Comparison of ENCODE assay signal across 11 cellular contexts in the genomic region with DNA sequence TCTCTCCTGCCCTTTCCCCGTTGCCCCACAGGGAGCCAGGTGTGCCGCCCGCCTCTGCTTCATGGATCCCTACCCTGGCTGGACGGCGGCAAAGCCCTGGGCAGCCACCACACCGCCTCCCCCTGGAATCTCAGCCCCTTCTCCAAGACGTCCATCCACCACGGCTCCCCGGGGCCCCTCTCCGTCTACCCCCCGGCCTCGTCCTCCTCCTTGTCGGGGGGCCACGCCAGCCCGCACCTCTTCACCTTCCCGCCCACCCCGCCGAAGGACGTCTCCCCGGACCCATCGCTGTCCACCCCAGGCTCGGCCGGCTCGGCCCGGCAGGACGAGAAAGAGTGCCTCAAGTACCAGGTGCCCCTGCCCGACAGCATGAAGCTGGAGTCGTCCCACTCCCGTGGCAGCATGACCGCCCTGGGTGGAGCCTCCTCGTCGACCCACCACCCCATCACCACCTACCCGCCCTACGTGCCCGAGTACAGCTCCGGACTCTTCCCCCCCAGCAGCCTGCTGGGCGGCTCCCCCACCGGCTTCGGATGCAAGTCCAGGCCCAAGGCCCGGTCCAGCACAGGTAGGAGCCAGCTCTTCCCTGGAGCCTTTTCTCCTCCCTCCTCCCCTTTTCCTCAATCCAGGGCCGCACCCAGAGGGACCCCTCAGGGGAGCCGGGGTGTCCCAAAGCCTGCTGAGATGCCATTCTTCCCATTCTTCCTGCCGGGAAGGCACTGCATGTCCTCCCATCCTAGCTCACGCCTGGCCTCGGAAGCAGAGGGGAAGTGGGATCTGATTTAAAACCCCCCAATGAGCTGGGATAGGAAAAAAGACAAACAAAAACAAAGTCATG. TPM values are rescaled to one million over a fixed set of nuclear protein-coding genes. Genes with fewer than 3 reads are reported as not detected.
A peak's percentile ranks its signal among the peaks of the same experiment; 100 is the strongest.
DNase-seq lines count a peak whose midpoint lies in the region; ATAC-seq, FAIRE-seq and TF ChIP-seq lines count a peak whose summit lies in the region.
"Had no signal": no experiment of that assay in that cellular context is flagged by ENCODE, and none has a peak within 500 bp of the region (broad histone marks: within the 10 kb centered on the region; RNA-seq: fewer than 3 reads in every experiment).

No MANE protein-coding gene starts in this region.

- peaks cover 21% of the 10 kb centered on the region for H3K36me3 Mint-ChIP-seq in activated naive CD8-positive, alpha-beta T cell
- peaks cover 19% of the 10 kb centered on the region for H3K36me3 Mint-ChIP-seq in activated naive CD8-positive, alpha-beta T cell treated with anti-CD3 and anti-CD28 coated beads for 36 hours
- H3K36me3 Mint-ChIP-seq in astrocyte (ENCODE audit: low read depth, unreplicated experiment): peaks cover 8% of the 10 kb centered on the region

- H3K4me3 Mint-ChIP-seq in activated naive CD8-positive, alpha-beta T cell: peak overlapping the region; percentile 98
- H3K4me3 Mint-ChIP-seq in activated naive CD8-positive, alpha-beta T cell treated with anti-CD3 and anti-CD28 coated beads for 36 hours: no peak overlapping the region
- peak overlapping the region; percentile 99 for H3K4me3 Mint-ChIP-seq in astrocyte (ENCODE audit: unreplicated experiment)

- no peak for FAIRE-seq in astrocyte (lab: Jason Lieb, UNC)
- FAIRE-seq: RCC 7860 had no signal

- no peak overlapping the region for H3K4me3 ChIP-seq in astrocyte (ENCODE audit: insufficient read depth, low read depth, low read length)
- H3K4me3 ChIP-seq in mesodermal cell (ENCODE audit: extremely low read depth, insufficient read depth, low read length, poor library complexity, severe bottlenecking): peak overlapping the region; percentile 84
- H3K4me3 ChIP-seq in thymus (ENCODE audit: low read length): peak overlapping the region; percentile 97
- no peak overlapping the region for H3K4me3 ChIP-seq in tibial artery

- H3K36me3 ChIP-seq in astrocyte (ENCODE audit: insufficient read depth, low read length) (no peaks in the 10 kb centered on the region), mesodermal cell (ENCODE audit: control insufficient read depth, insufficient read depth, low read length) (peaks cover 53% of the 10 kb centered on the region), thymus (ENCODE audit: control insufficient read depth, insufficient read depth) (peaks cover 31% of the 10 kb centered on the region), tibial artery (no peaks in the 10 kb centered on the region)

- WGBS in mesodermal cell (ENCODE audit: insufficient coverage in 2 of 2), 2 experiments: 31 to 39% methylated on average over 13 to 36 of the region's 45 CpGs
- 92% methylated on average over 45 of the region's 45 CpGs for WGBS in thymus

- ATAC-seq in HG03095 (IDR thresholded peaks at IDR 0.05; ENCODE audit: unreplicated experiment) (no peak), GM18498 (IDR thresholded peaks at IDR 0.05; ENCODE audit: unreplicated experiment) (no peak)
- ATAC-seq: right cardiac atrium had no signal

- intact Hi-C loops in tibial artery (cut with DNase I; ENCODE audit: low total_unique reads): no loop called here

- no peaks in the 10 kb centered on the region for H4K20me1 ChIP-seq in astrocyte (ENCODE audit: insufficient read depth, low read length)

- H3K79me2 ChIP-seq in astrocyte (ENCODE audit: insufficient read depth, low read length): no peaks in the 10 kb centered on the region

- TF ChIP-seq CTCF in astrocyte (IDR thresholded peaks at IDR 0.05; ENCODE audit: insufficient read depth, low read depth, low read length) (no peak), tibial artery (IDR thresholded peaks at IDR 0.05) (no peak)

- no peak overlapping the region for H3K9ac ChIP-seq in astrocyte (ENCODE audit: low read length)

- no peaks in the 10 kb centered on the region for H3K27me3 Mint-ChIP-seq in activated naive CD8-positive, alpha-beta T cell
- peaks cover 4% of the 10 kb centered on the region for H3K27me3 Mint-ChIP-seq in activated naive CD8-positive, alpha-beta T cell treated with anti-CD3 and anti-CD28 coated beads for 36 hours
- H3K27me3 Mint-ChIP-seq in astrocyte (ENCODE audit: low read depth, unreplicated experiment): peaks cover 22% of the 10 kb centered on the region

- peaks cover 75% of the 10 kb centered on the region for H3K4me1 Mint-ChIP-seq in activated naive CD8-positive, alpha-beta T cell (ENCODE audit: low read depth)
- peaks cover 74% of the 10 kb centered on the region for H3K4me1 Mint-ChIP-seq in activated naive CD8-positive, alpha-beta T cell treated with anti-CD3 and anti-CD28 coated beads for 36 hours
- H3K4me1 Mint-ChIP-seq in astrocyte (ENCODE audit: low read depth, unreplicated experiment): peaks cover 45% of the 10 kb centered on the region

- no peak overlapping the region for H2AFZ ChIP-seq in astrocyte (ENCODE audit: low read depth, low read length)

- H3K27ac ChIP-seq in astrocyte (ENCODE audit: low read depth, low read length): no peak overlapping the region
- H3K27ac ChIP-seq in mesodermal cell (ENCODE audit: low read depth, low read length, severe bottlenecking): no peak overlapping the region
- H3K27ac ChIP-seq in thymus (ENCODE audit: low read depth): peak overlapping the region; percentile 82
- no peak overlapping the region for H3K27ac ChIP-seq in tibial artery

- no peaks in the 10 kb centered on the region for H3K9me3 Mint-ChIP-seq in activated naive CD8-positive, alpha-beta T cell (ENCODE audit: low read depth)
- no peaks in the 10 kb centered on the region for H3K9me3 Mint-ChIP-seq in activated naive CD8-positive, alpha-beta T cell treated with anti-CD3 and anti-CD28 coated beads for 36 hours
- H3K9me3 Mint-ChIP-seq in astrocyte (ENCODE audit: unreplicated experiment): no peaks in the 10 kb centered on the region

- H3K9me3 ChIP-seq in astrocyte (ENCODE audit: insufficient read depth, low read depth, low read length) (no peaks in the 10 kb centered on the region), mesodermal cell (ENCODE audit: control insufficient read depth, low read length) (no peaks in the 10 kb centered on the region), thymus (ENCODE audit: control insufficient read depth) (no peaks in the 10 kb centered on the region), tibial artery (no peaks in the 10 kb centered on the region)

- no peak for DNase-seq in activated naive CD8-positive, alpha-beta T cell treated with anti-CD3 and anti-CD28 coated beads for 36 hours
- no peak for DNase-seq in astrocyte (ENCODE audit: low read depth)
- DNase-seq in tibial artery: no peak
- DNase-seq: NCI-H345 had no signal

- H3K4me2 ChIP-seq in astrocyte (ENCODE audit: low read length): peak overlapping the region; percentile 85

- H3K27ac Mint-ChIP-seq in activated naive CD8-positive, alpha-beta T cell: peak overlapping the region; percentile 96
- no peak overlapping the region for H3K27ac Mint-ChIP-seq in activated naive CD8-positive, alpha-beta T cell treated with anti-CD3 and anti-CD28 coated beads for 36 hours
- H3K27ac Mint-ChIP-seq in astrocyte (ENCODE audit: unreplicated experiment): no peak overlapping the region

- peaks cover 24% of the 10 kb centered on the region for H3K4me1 ChIP-seq in astrocyte (ENCODE audit: insufficient read depth, low read length)
- H3K4me1 ChIP-seq in mesodermal cell (ENCODE audit: control insufficient read depth, insufficient read depth, low read length, poor library complexity, severe bottlenecking): peaks cover 46% of the 10 kb centered on the region
- peaks cover 42% of the 10 kb centered on the region for H3K4me1 ChIP-seq in thymus (ENCODE audit: control insufficient read depth, insufficient read depth, low read length)
- H3K4me1 ChIP-seq in tibial artery: peaks cover 0 to 25% (median 21%) of the 10 kb centered on the region in 4 donors

- H3K27me3 ChIP-seq in astrocyte (ENCODE audit: insufficient read depth, low read length) (peaks cover 44% of the 10 kb centered on the region), thymus (ENCODE audit: control insufficient read depth, insufficient read depth) (no peaks in the 10 kb centered on the region), tibial artery (peaks cover 0 to 90% of the 10 kb centered on the region in 2 donors)

RNA-seq across cellular contexts. Expression of a gene that starts 4.0 kb away (rescaled TPM):
- 1 to 10 TPM; 8.4 to 8.8 TPM for total RNA-seq in activated naive CD8-positive, alpha-beta T cell treated with anti-CD3 and anti-CD28 coated beads for 36 hours
- 11.8 and 17.6 TPM in 2 replicates for total RNA-seq in astrocyte
- 41.5 TPM for polyA plus RNA-seq in mesodermal cell (2013, experiment 1 of 2)
- 28.9 TPM for polyA plus RNA-seq in mesodermal cell (2013, experiment 2 of 2)
- 17.5 TPM for polyA plus RNA-seq in thymus

Comparison
In these comparisons a context has a peak if more than half of its experiments do, and no peak if none do; other contexts are left out.
1. H3K4me3 ChIP-seq: peak in mesodermal cell (single experiment) and thymus (single experiment); none in astrocyte (single experiment) and tibial artery (0 of 2).